ENCODE assay signal across 28 cellular contexts in the genomic region with DNA sequence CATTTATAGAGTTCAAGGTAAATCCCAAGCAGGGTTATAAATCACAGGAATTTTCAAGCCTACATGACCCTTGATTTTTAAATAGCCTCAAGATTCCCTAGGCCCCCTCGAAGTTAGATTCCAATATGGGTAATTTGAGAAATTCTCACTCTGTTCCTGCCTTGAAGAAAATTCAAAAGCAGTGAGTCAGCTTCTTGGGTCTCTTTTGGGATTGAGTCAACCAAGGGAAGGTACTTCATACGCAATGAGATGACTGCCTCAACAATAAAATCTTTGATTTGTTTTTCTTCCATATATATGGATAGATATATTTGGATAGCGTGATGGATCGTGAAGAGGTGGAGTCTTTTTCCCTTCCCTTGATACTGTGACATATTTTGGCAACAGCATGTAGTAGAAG.
DNase-seq lines count a peak whose midpoint lies in the region; ATAC-seq and TF ChIP-seq lines count a peak whose summit lies in the region.
"Had no signal": no experiment of that assay in that cellular context is flagged by ENCODE, and none has a peak within 500 bp of the region (broad histone marks: within the 10 kb centered on the region; RNA-seq: fewer than 3 reads in every experiment).

No MANE protein-coding gene starts in this region.

- H3K4me3 ChIP-seq in GM23248: no peak overlapping the region
- no peak overlapping the region for H3K4me3 ChIP-seq in PC-3 (ENCODE audit: low read length)
- no peak overlapping the region for H3K4me3 ChIP-seq in epithelial cell of esophagus (ENCODE audit: low read length)
- no peak overlapping the region for H3K4me3 ChIP-seq in osteoblast (ENCODE audit: insufficient read depth, low read length)
- H3K4me3 ChIP-seq in gastrocnemius medialis: no peak overlapping the region
- H3K4me3 ChIP-seq: body of pancreas, testis, uterus had no signal

- 84 to 88% methylated on average over 4 of the region's 4 CpGs for WGBS in GM23248 (ENCODE audit: low coverage in 1 of 2, low lambda C conversion rate in 2 of 2, missing lambda C conversion rate in 2 of 2), 2 experiments

- CTCF ChIA-PET in PC-3 (lab: Charles Lee): no interaction called here

- no peaks in the 10 kb centered on the region for H3F3A ChIP-seq in GM23248 (ENCODE audit: insufficient read depth)
- no peaks in the 10 kb centered on the region for H3F3A ChIP-seq in PC-3 (ENCODE audit: low read length, unreplicated experiment)

- H3K9ac ChIP-seq in GM23248 (no peak overlapping the region), PC-3 (ENCODE audit: low read length) (no peak overlapping the region)

- H3K79me2 ChIP-seq in GM23248 (ENCODE audit: insufficient read depth): no peaks in the 10 kb centered on the region
- H3K79me2 ChIP-seq in PC-3 (ENCODE audit: low read length): no peaks in the 10 kb centered on the region
- H3K79me2 ChIP-seq in osteoblast (ENCODE audit: insufficient read depth, low read length): no peaks in the 10 kb centered on the region

- no peaks in the 10 kb centered on the region for H3K9me3 ChIP-seq in GM23248 (ENCODE audit: low read depth)
- no peaks in the 10 kb centered on the region for H3K9me3 ChIP-seq in PC-3 (ENCODE audit: low read length)
- H3K9me3 ChIP-seq in osteoblast (ENCODE audit: low read depth, low read length): no peaks in the 10 kb centered on the region
- H3K9me3 ChIP-seq in gastrocnemius medialis: no peaks in the 10 kb centered on the region
- H3K9me3 ChIP-seq: body of pancreas, testis, uterus had no signal

- no peak overlapping the region for H3K27ac ChIP-seq in GM23248
- H3K27ac ChIP-seq in PC-3 (ENCODE audit: low read length): peak overlapping the region; percentile 14; the same call in 1 of the 2 replicates
- H3K27ac ChIP-seq in osteoblast (ENCODE audit: low read depth, low read length): peak overlapping the region; percentile 40
- no peak overlapping the region for H3K27ac ChIP-seq in gastrocnemius medialis
- H3K27ac ChIP-seq: body of pancreas, epithelial cell of prostate, testis, uterus had no signal

- in situ Hi-C loops in GM23248 (cut with MboI) (no loop called here), gastrocnemius medialis (cut with MboI; ENCODE audit: low sequenced_read_pairs in 4 of 4) (no loop called here)

- H2AFZ ChIP-seq in GM23248: no peak overlapping the region
- H2AFZ ChIP-seq in PC-3 (ENCODE audit: low read length): no peak overlapping the region
- no peak overlapping the region for H2AFZ ChIP-seq in osteoblast (ENCODE audit: low read length)

- H3K4me2 ChIP-seq in GM23248 (ENCODE audit: unreplicated experiment): no peak overlapping the region
- H3K4me2 ChIP-seq in PC-3 (ENCODE audit: low read length): no peak overlapping the region
- H3K4me2 ChIP-seq in osteoblast (ENCODE audit: insufficient read depth, low read length): no peak overlapping the region

- H3K4me1 ChIP-seq in GM23248 (ENCODE audit: insufficient read depth): peaks cover 7% of the 10 kb centered on the region
- H3K4me1 ChIP-seq in PC-3 (ENCODE audit: insufficient read depth, low read length): peaks cover 7% of the 10 kb centered on the region
- H3K4me1 ChIP-seq in osteoblast (ENCODE audit: insufficient read depth, low read length): peaks cover 18% of the 10 kb centered on the region
- H3K4me1 ChIP-seq in gastrocnemius medialis: no peaks in the 10 kb centered on the region
- H3K4me1 ChIP-seq: body of pancreas, testis, uterus had no signal

- TF ChIP-seq CTCF in PC-3 (conservative IDR thresholded peaks at IDR 0.05; ENCODE audit: low read depth, low read length) (no peak), epithelial cell of esophagus (IDR thresholded peaks at IDR 0.05; ENCODE audit: insufficient read depth, low read depth, low read length, missing control alignments) (no peak), osteoblast (IDR thresholded peaks at IDR 0.05; ENCODE audit: extremely low read depth, low read depth, low read length) (no peak), gastrocnemius medialis (IDR thresholded peaks at IDR 0.05 in 4 of 5, conservative IDR thresholded peaks at IDR 0.05 in 1 of 5) (no peak)

- no peaks in the 10 kb centered on the region for H3K9me2 ChIP-seq in GM23248 (ENCODE audit: insufficient read depth)
- H3K9me2 ChIP-seq in PC-3 (replicated peaks; ENCODE audit: low read length): 0 out of 2 replicates have a peak, but pooled peaks cover 3% of the 10 kb centered on the region

- POLR2A ChIA-PET in PC-3 (lab: Charles Lee; ENCODE audit: unreplicated experiment): no interaction called here

- H3K36me3 ChIP-seq in GM23248 (ENCODE audit: low read depth) (no peaks in the 10 kb centered on the region), PC-3 (ENCODE audit: low read depth, low read length) (no peaks in the 10 kb centered on the region), osteoblast (ENCODE audit: insufficient read depth, low read length) (no peaks in the 10 kb centered on the region), gastrocnemius medialis (no peaks in the 10 kb centered on the region)
- H3K36me3 ChIP-seq: uterus had no signal

- DNase-seq in GM23248 (peak; percentile 39), PC-3 (peak; percentile 45), epithelial cell of esophagus (ENCODE audit: low read depth) (peak; percentile 44), osteoblast (ENCODE audit: insufficient read length, low spot score, missing footprints) (no peak), OCI-M1 (lab: John Stamatoyannopoulos, UW) (no peak), cortex of kidney (lab: John Stamatoyannopoulos, UW) (no peak), NCI-H187 (lab: John Stamatoyannopoulos, UW) (no peak), gastrocnemius medialis (no peak)
- DNase-seq: activated CD8-positive, alpha-beta T cell treated with anti-CD3 and anti-CD28 coated beads for 36 hours; activated naive CD8-positive, alpha-beta T cell treated with anti-CD3 and anti-CD28 coated beads, Interleukin-2, amount 10 ng/mL, durations not matched to agents 7 days and 5 days; body of pancreas; CD4-positive, CD25-positive, alpha-beta regulatory T cell; effector CD4-positive, alpha-beta T cell; H9; islet precursor cell; left ventricle myocardium superior; midbrain; MV-4-11; naive thymus-derived CD8-positive, alpha-beta T cell; NCI-H1436 treated with DMSO at 0.1 percent for 48 hours; NCI-H2107; occipital lobe; stimulated activated naive CD4-positive, alpha-beta T cell treated with Interleukin-2 at 50 U/mL for 16 hours; testis; uterus had no signal

- intact Hi-C loops in PC-3 (cut with micrococcal nuclease) (no loop called here), gastrocnemius medialis (cut with DNase I; ENCODE audit: low total_unique reads) (no loop called here)

- no peaks in the 10 kb centered on the region for H3K27me3 ChIP-seq in GM23248 (replicated peaks; ENCODE audit: insufficient read depth)
- H3K27me3 ChIP-seq in PC-3 (ENCODE audit: low read length): no peaks in the 10 kb centered on the region
- H3K27me3 ChIP-seq in osteoblast (ENCODE audit: insufficient read depth, low read length): no peaks in the 10 kb centered on the region
- H3K27me3 ChIP-seq in gastrocnemius medialis: no peaks in the 10 kb centered on the region
- H3K27me3 ChIP-seq: body of pancreas, testis, uterus had no signal

- ATAC-seq in PC-3: no peak
- ATAC-seq in gastrocnemius medialis: no peak
- ATAC-seq: activated CD8-positive, alpha-beta T cell treated with anti-CD3 and anti-CD28 coated beads for 36 hours; activated T-helper 17 cell treated with anti-CD3 and anti-CD28 coated beads, Interleukin-2, amount 50 U/mL, for 72 hours; body of pancreas; left ventricle myocardium superior; naive thymus-derived CD8-positive, alpha-beta T cell; SK-N-SH treated with all-trans-retinoic acid at 6 μM for 48 hours had no signal

- no TSS peak for BruUV-seq in PC-3 (replicated peaks; lab: Mats Ljungman, UMichigan)

- no peak for TF ChIP-seq POLR2A in gastrocnemius medialis (IDR thresholded peaks at IDR 0.05)

- H4K20me1 ChIP-seq in GM23248 (ENCODE audit: insufficient read depth): no peaks in the 10 kb centered on the region
- no peaks in the 10 kb centered on the region for H4K20me1 ChIP-seq in PC-3 (ENCODE audit: low read length)
- H4K20me1 ChIP-seq in osteoblast (ENCODE audit: insufficient read depth, low read length): no peaks in the 10 kb centered on the region

Comparison
In these comparisons a context has a peak if more than half of its experiments do, and no peak if none do; other contexts are left out.
1. DNase-seq: peak in GM23248 (single experiment), PC-3 (single experiment) and epithelial cell of esophagus (single experiment); none in osteoblast (single experiment), OCI-M1 (single experiment), cortex of kidney (single experiment), NCI-H187 (0 of 2) and gastrocnemius medialis (0 of 2).
2. H3K27ac ChIP-seq: peak in PC-3 (single experiment) and osteoblast (single experiment); none in GM23248 (single experiment) and gastrocnemius medialis (0 of 4).